8 cellular contexts compared by ENCODE assay signal in the genomic region with DNA sequence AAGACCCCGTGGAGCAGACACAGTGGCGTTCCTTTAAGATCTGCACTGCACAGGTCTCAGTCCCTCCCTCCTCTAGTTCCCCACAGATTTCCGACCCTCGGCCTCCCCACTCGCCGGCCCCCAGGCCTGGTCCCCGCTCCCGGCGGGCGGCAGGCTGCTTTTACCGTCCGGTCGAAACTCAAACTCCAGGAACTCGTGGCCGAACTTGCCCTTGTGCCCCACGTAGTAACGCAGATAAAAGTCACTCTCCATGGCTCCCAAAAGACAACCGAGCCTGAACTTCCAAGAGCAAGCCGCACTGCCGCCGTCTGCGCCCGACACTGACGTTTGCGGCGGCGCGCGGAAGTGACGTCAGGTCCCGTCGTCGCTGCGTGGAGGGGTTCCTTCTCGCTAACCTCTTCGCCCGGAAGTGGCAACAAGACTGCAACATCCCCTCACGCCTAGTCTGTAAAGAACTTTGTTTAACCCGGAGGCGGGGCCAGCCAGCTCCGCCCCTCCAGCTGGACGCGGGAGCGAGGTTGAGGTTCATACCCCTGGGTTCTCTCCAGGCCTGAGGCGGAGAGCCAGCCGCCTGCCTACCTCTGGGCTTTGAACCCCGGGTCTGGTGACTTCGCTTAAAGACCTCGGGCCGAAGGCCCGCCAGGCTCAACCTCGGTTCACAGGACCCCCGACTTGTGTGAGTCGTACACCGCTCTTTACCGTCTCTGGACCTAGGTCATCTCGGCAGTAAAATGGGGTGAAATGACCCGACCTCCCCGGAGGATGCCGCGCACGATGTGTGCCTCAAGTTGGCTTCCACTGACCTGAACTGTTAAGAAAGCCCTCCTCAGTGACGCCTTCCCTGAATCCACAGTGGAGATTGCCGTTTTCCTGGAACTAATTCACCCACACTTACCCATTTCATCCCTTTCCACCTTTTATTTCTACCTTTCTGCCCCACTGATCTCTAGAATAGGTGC. TPM values are rescaled to one million over a fixed set of nuclear protein-coding genes. Genes with fewer than 3 reads are reported as not detected.
DNase-seq lines count a peak whose midpoint lies in the region; ATAC-seq and TF ChIP-seq lines count a peak whose summit lies in the region.

A gene (minus strand): TSS at position 322 of the 959 bp plus-strand sequence. CDS start 70 bp downstream, at position 252.

- peak; percentile 96 for DNase-seq in CD14-positive monocyte (ENCODE audit: low spot score)
- peak; percentile 99 for DNase-seq in NCI-H82 (lab: John Stamatoyannopoulos, UW)
- peak; percentile 94 to 97 for DNase-seq in activated CD4-positive, alpha-beta T cell treated with anti-CD3 and anti-CD28 coated beads, Interleukin-2, amount 50 U/mL, for 48 hours
- peak; percentile 82 to 95 for DNase-seq in dermis microvascular lymphatic vessel endothelial cell (ENCODE audit: low read depth in 2 of 2)
- DNase-seq in stimulated activated CD4-positive, alpha-beta T cell treated with anti-CD3 and anti-CD28 coated beads, Interleukin-4, amount 100 ng/mL, for 24 hours: peak; percentile 95

- peak within 1 kb of the TSS; percentile 81 to 100 (median 96) for H3K4me3 ChIP-seq in liver (ENCODE audit: low read depth in 1 of 3, low read length in 3 of 3)

- peaks cover 23% of the 10 kb centered on the region in 2 donors for H3K36me3 Mint-ChIP-seq in CD14-positive monocyte

- no peaks in the 10 kb centered on the region for H3K9me3 ChIP-seq in liver (ENCODE audit: control insufficient read depth in 4 of 4, low read length in 3 of 4)

- peaks cover 2 to 5% (median 2%) of the 10 kb centered on the region in 3 donors for H3K27me3 Mint-ChIP-seq in CD14-positive monocyte (ENCODE audit: low read depth in 3 of 3)

- H3K4me3 Mint-ChIP-seq in CD14-positive monocyte: peak within 1 kb of the TSS; percentile 93 to 96

- H3K9me3 Mint-ChIP-seq in CD14-positive monocyte: peaks cover 0 to 2% (median 0%) of the 10 kb centered on the region in 7 donors

- no peaks in the 10 kb centered on the region for H3K27me3 ChIP-seq in liver (ENCODE audit: control insufficient read depth in 4 of 4, insufficient read depth in 4 of 4, low read length in 3 of 4)

- peaks cover 8 to 34% (median 21%) of the 10 kb centered on the region in 4 donors for H3K4me1 ChIP-seq in liver (ENCODE audit: control insufficient read depth in 4 of 4, insufficient read depth in 4 of 4, low read length in 3 of 4)

- 6% methylated on average over 64 of the region's 64 CpGs for WGBS in liver

- intact Hi-C loops in CD14-positive monocyte (cut with micrococcal nuclease): no loop called here

- H3K9ac ChIP-seq in liver (ENCODE audit: low read depth in 1 of 2, low read length in 2 of 2): peak within 1 kb of the TSS; percentile 96

- peak; percentile 46 to 51 for TF ChIP-seq RAD21 in liver (IDR thresholded peaks at IDR 0.05)

- peaks cover 6 to 19% (median 12%) of the 10 kb centered on the region in 4 donors for H3K36me3 ChIP-seq in liver (ENCODE audit: control insufficient read depth in 4 of 4, insufficient read depth in 3 of 4, low read depth in 1 of 4, low read length in 3 of 4)

- H3K27ac Mint-ChIP-seq in CD14-positive monocyte: peak within 1 kb of the TSS; percentile 95 to 99 (median 97)

- H3K4me1 Mint-ChIP-seq in CD14-positive monocyte: peaks cover 22% of the 10 kb centered on the region

- peak within 1 kb of the TSS; percentile 38 to 72 for H3K27ac ChIP-seq in liver (ENCODE audit: low read depth in 1 of 2, low read length in 2 of 2)

- TF ChIP-seq CTCF in CD14-positive monocyte (IDR thresholded peaks at IDR 0.05) (no peak), liver (IDR thresholded peaks at IDR 0.05; ENCODE audit: low read depth, low read length, missing input control) (peak; percentile 3)

- ATAC-seq in GM19397 (IDR thresholded peaks at IDR 0.05; ENCODE audit: unreplicated experiment) (peak; percentile 98), HG03571 (IDR thresholded peaks at IDR 0.05; ENCODE audit: unreplicated experiment) (peak; percentile 98)

TF ChIP-seq in liver, 16 proteins besides CTCF, POLR2A, EP300 and RAD21:
- TF ChIP-seq SP1 (IDR thresholded peaks at IDR 0.05) (peak; percentile 89), HNF4G (IDR thresholded peaks at IDR 0.05) (peak; percentile 50), YY1 (IDR thresholded peaks at IDR 0.05) (peak; percentile 77), JUND (IDR thresholded peaks at IDR 0.05) (peak in 1 of 2 donors; percentile 73), TAF1 (conservative IDR thresholded peaks at IDR 0.05) (no peak), NR2F2 (IDR thresholded peaks at IDR 0.05) (peak; percentile 92), FOXA2 (IDR thresholded peaks at IDR 0.05) (peak; percentile 34), EGR1 (IDR thresholded peaks at IDR 0.05; ENCODE audit: low read depth in 2 of 2) (peak in 1 of 2 donors; percentile 74), GABPA (IDR thresholded peaks at IDR 0.05 in 1 of 2, conservative IDR thresholded peaks at IDR 0.05 in 1 of 2) (peak; percentile 94 to 100), HNF4A (conservative IDR thresholded peaks at IDR 0.05) (peak; percentile 77 to 82), FOXA1 (IDR thresholded peaks at IDR 0.05) (peak; percentile 72), RXRA (IDR thresholded peaks at IDR 0.05) (peak; percentile 94 to 96)
- TF ChIP-seq, protein P1, sequence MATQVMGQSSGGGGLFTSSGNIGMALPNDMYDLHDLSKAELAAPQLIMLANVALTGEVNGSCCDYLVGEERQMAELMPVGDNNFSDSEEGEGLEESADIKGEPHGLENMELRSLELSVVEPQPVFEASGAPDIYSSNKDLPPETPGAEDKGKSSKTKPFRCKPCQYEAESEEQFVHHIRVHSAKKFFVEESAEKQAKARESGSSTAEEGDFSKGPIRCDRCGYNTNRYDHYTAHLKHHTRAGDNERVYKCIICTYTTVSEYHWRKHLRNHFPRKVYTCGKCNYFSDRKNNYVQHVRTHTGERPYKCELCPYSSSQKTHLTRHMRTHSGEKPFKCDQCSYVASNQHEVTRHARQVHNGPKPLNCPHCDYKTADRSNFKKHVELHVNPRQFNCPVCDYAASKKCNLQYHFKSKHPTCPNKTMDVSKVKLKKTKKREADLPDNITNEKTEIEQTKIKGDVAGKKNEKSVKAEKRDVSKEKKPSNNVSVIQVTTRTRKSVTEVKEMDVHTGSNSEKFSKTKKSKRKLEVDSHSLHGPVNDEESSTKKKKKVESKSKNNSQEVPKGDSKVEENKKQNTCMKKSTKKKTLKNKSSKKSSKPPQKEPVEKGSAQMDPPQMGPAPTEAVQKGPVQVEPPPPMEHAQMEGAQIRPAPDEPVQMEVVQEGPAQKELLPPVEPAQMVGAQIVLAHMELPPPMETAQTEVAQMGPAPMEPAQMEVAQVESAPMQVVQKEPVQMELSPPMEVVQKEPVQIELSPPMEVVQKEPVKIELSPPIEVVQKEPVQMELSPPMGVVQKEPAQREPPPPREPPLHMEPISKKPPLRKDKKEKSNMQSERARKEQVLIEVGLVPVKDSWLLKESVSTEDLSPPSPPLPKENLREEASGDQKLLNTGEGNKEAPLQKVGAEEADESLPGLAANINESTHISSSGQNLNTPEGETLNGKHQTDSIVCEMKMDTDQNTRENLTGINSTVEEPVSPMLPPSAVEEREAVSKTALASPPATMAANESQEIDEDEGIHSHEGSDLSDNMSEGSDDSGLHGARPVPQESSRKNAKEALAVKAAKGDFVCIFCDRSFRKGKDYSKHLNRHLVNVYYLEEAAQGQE (IDR thresholded peaks at IDR 0.05): peak; percentile 86
- TF ChIP-seq, protein P2, sequence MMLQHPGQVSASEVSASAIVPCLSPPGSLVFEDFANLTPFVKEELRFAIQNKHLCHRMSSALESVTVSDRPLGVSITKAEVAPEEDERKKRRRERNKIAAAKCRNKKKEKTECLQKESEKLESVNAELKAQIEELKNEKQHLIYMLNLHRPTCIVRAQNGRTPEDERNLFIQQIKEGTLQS (IDR thresholded peaks at IDR 0.05): peak; percentile 57
- TF ChIP-seq, protein P3, sequence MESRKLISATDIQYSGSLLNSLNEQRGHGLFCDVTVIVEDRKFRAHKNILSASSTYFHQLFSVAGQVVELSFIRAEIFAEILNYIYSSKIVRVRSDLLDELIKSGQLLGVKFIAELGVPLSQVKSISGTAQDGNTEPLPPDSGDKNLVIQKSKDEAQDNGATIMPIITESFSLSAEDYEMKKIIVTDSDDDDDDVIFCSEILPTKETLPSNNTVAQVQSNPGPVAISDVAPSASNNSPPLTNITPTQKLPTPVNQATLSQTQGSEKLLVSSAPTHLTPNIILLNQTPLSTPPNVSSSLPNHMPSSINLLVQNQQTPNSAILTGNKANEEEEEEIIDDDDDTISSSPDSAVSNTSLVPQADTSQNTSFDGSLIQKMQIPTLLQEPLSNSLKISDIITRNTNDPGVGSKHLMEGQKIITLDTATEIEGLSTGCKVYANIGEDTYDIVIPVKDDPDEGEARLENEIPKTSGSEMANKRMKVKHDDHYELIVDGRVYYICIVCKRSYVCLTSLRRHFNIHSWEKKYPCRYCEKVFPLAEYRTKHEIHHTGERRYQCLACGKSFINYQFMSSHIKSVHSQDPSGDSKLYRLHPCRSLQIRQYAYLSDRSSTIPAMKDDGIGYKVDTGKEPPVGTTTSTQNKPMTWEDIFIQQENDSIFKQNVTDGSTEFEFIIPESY (IDR thresholded peaks at IDR 0.05): peak; percentile 89
- TF ChIP-seq, protein P4, sequence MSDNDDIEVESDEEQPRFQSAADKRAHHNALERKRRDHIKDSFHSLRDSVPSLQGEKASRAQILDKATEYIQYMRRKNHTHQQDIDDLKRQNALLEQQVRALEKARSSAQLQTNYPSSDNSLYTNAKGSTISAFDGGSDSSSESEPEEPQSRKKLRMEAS (IDR thresholded peaks at IDR 0.05): peak; percentile 93

RNA-seq across cellular contexts. Expression of the gene that starts here (rescaled TPM):
- 10 to 100 TPM; 69.2 to 70.8 TPM for polyA plus RNA-seq in CD14-positive monocyte
- total RNA-seq in dermis microvascular lymphatic vessel endothelial cell: 37.8 and 38.1 TPM in 2 replicates
- total RNA-seq in liver: 10 to 100 TPM; 16.4 to 32.5 TPM
- polyA plus RNA-seq in liver: 10 to 100 TPM; 21.2 to 31.8 TPM

Comparison
In these comparisons a context has a peak if more than half of its experiments do, and no peak if none do; other contexts are left out.
1. Peak in every context shown above with its lines: DNase-seq, ATAC-seq, H3K4me3 ChIP-seq and H3K27ac ChIP-seq.